In the genomic region with DNA sequence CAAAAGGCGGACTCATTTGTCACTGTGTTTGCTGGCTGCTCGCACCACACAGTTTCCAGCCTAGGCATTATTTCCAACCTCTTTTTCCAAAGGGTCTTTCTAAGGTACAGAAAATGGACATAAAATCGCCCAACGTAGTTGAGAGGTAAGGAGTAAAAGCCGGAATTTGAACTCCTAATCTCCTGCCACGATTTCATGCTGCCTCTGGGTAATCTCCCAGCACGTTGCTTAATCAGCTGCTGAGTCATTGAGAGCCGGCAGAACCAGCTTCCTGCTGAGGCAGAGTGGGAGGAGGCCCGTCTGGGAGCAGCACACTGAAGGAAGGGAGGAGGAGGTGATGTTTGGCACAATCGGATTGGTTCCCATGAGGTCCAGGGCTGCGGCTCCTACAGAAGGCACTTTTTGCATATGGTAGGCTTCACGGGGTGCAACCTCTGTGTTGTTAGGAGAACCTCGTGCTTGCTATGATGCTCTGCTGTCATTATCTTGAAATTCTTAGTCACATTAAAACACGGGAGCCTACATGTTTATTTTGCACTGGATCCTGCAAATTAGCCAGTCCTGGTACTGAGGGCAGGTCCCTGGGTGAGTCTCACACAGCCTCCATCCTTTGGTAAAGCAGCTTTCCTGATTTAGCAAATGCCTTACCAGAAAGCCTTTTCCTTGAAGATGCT, we compare ENCODE assay signal across 3 cellular contexts.
TF ChIP-seq lines count a peak whose summit lies in the region.

No MANE protein-coding gene starts in this region.

TF ChIP-seq in A549, 52 proteins besides CTCF, POLR2A, EP300 and RAD21 (continues in another document):
- no peak for TF ChIP-seq BHLHE40 (IDR thresholded peaks at IDR 0.05; ENCODE audit: low read depth, low read length)
- no peak for TF ChIP-seq HDAC2 (IDR thresholded peaks at IDR 0.05)
- TF ChIP-seq, protein P1, sequence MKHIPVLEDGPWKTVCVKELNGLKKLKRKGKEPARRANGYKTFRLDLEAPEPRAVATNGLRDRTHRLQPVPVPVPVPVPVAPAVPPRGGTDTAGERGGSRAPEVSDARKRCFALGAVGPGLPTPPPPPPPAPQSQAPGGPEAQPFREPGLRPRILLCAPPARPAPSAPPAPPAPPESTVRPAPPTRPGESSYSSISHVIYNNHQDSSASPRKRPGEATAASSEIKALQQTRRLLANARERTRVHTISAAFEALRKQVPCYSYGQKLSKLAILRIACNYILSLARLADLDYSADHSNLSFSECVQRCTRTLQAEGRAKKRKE (CRISPR knock-in tag; IDR thresholded peaks at IDR 0.05; ENCODE audit: low read depth): no peak
- TF ChIP-seq ZSCAN20 (CRISPR knock-in tag; IDR thresholded peaks at IDR 0.05): 0 out of 2 replicates have a peak, but pooled peaks have one; percentile 71
- TF ChIP-seq PHF8 (IDR thresholded peaks at IDR 0.05; ENCODE audit: borderline replicate concordance, low read depth): no peak
- TF ChIP-seq RCOR1 (IDR thresholded peaks at IDR 0.05; ENCODE audit: low read depth, low read length): no peak
- TF ChIP-seq MYC (IDR thresholded peaks at IDR 0.05; ENCODE audit: borderline replicate concordance, low read length): peak; percentile 54; the same call in 1 of the 2 replicates
- TF ChIP-seq TP53 (CRISPR knock-in tag; IDR thresholded peaks at IDR 0.05): no peak
- TF ChIP-seq, protein P2, sequence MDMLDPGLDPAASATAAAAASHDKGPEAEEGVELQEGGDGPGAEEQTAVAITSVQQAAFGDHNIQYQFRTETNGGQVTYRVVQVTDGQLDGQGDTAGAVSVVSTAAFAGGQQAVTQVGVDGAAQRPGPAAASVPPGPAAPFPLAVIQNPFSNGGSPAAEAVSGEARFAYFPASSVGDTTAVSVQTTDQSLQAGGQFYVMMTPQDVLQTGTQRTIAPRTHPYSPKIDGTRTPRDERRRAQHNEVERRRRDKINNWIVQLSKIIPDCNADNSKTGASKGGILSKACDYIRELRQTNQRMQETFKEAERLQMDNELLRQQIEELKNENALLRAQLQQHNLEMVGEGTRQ (IDR thresholded peaks at IDR 0.05): no peak
- no peak for TF ChIP-seq HOXB13 (CRISPR knock-in tag; IDR thresholded peaks at IDR 0.05; ENCODE audit: low read depth)
- no peak for TF ChIP-seq KDM1A (IDR thresholded peaks at IDR 0.05; ENCODE audit: low read depth)
- no peak for TF ChIP-seq RNF2 (IDR thresholded peaks at IDR 0.05; ENCODE audit: borderline replicate concordance, low read depth)
- TF ChIP-seq MAFK (IDR thresholded peaks at IDR 0.05; ENCODE audit: partially characterized antibody): peak; percentile 95
- TF ChIP-seq EHF (CRISPR knock-in tag; IDR thresholded peaks at IDR 0.05): no peak
- TF ChIP-seq CEBPB (IDR thresholded peaks at IDR 0.05): peak; percentile 92 to 99
- TF ChIP-seq CBX8 (IDR thresholded peaks at IDR 0.05): no peak
- peak; percentile 86 for TF ChIP-seq FOSL2 (IDR thresholded peaks at IDR 0.05)
- TF ChIP-seq FOSL2 (CRISPR knock-in tag; IDR thresholded peaks at IDR 0.05): peak; percentile 92
- TF ChIP-seq, protein P3, sequence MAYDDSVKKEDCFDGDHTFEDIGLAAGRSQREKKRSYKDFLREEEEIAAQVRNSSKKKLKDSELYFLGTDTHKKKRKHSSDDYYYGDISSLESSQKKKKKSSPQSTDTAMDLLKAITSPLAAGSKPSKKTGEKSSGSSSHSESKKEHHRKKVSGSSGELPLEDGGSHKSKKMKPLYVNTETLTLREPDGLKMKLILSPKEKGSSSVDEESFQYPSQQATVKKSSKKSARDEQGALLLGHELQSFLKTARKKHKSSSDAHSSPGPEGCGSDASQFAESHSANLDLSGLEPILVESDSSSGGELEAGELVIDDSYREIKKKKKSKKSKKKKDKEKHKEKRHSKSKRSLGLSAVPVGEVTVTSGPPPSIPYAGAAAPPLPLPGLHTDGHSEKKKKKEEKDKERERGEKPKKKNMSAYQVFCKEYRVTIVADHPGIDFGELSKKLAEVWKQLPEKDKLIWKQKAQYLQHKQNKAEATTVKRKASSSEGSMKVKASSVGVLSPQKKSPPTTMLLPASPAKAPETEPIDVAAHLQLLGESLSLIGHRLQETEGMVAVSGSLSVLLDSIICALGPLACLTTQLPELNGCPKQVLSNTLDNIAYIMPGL (CRISPR knock-in tag; IDR thresholded peaks at IDR 0.05; ENCODE audit: borderline replicate concordance): no peak
- TF ChIP-seq ZNF302 (CRISPR knock-in tag; IDR thresholded peaks at IDR 0.05): 0 out of 2 replicates have a peak, but pooled peaks have one; percentile 51
- peak in 1 of 2 experiments; percentile 57; a peak in 1 of 5 replicates for TF ChIP-seq JUN (IDR thresholded peaks at IDR 0.05)

TF ChIP-seq in HCT116, 20 proteins besides CTCF, POLR2A, EP300 and RAD21 (continues in another document):
- TF ChIP-seq SP1 (IDR thresholded peaks at IDR 0.05; ENCODE audit: low read depth) (peak; percentile 95), SIN3A (IDR thresholded peaks at IDR 0.05; ENCODE audit: low read depth) (peak; percentile 91), EGR1 (IDR thresholded peaks at IDR 0.05; ENCODE audit: low read depth) (peak; percentile 65), EZH2 (IDR thresholded peaks at IDR 0.05) (no peak), YY1 (IDR thresholded peaks at IDR 0.05; ENCODE audit: extremely low read depth, insufficient replicate concordance, low read depth, low read length) (peak; percentile 47), SRF (IDR thresholded peaks at IDR 0.05; ENCODE audit: low read depth) (no peak; the same call in 1 of the 2 replicates), CBX3 (IDR thresholded peaks at IDR 0.05; ENCODE audit: low read depth) (peak; percentile 90), POLR2AphosphoS5 (IDR thresholded peaks at IDR 0.05; ENCODE audit: low read depth, low read length) (peak; percentile 67), TCF7L2 (IDR thresholded peaks at IDR 0.05; ENCODE audit: borderline replicate concordance, extremely low read depth, insufficient read depth, insufficient read length) (peak; percentile 77), ZNF274 (IDR thresholded peaks at IDR 0.05; ENCODE audit: low read depth, low read length) (no peak), JUND (IDR thresholded peaks at IDR 0.05) (peak; percentile 95), CEBPB (IDR thresholded peaks at IDR 0.05; ENCODE audit: low read depth) (peak; percentile 99)
- TF ChIP-seq, protein P4, sequence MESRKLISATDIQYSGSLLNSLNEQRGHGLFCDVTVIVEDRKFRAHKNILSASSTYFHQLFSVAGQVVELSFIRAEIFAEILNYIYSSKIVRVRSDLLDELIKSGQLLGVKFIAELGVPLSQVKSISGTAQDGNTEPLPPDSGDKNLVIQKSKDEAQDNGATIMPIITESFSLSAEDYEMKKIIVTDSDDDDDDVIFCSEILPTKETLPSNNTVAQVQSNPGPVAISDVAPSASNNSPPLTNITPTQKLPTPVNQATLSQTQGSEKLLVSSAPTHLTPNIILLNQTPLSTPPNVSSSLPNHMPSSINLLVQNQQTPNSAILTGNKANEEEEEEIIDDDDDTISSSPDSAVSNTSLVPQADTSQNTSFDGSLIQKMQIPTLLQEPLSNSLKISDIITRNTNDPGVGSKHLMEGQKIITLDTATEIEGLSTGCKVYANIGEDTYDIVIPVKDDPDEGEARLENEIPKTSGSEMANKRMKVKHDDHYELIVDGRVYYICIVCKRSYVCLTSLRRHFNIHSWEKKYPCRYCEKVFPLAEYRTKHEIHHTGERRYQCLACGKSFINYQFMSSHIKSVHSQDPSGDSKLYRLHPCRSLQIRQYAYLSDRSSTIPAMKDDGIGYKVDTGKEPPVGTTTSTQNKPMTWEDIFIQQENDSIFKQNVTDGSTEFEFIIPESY (IDR thresholded peaks at IDR 0.05; ENCODE audit: extremely low read depth, insufficient replicate concordance, low read length): peak; percentile 71
- TF ChIP-seq, protein P5, sequence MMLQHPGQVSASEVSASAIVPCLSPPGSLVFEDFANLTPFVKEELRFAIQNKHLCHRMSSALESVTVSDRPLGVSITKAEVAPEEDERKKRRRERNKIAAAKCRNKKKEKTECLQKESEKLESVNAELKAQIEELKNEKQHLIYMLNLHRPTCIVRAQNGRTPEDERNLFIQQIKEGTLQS (IDR thresholded peaks at IDR 0.05): 0 out of 2 replicates have a peak, but pooled peaks have one; percentile 18
- TF ChIP-seq, protein P6, sequence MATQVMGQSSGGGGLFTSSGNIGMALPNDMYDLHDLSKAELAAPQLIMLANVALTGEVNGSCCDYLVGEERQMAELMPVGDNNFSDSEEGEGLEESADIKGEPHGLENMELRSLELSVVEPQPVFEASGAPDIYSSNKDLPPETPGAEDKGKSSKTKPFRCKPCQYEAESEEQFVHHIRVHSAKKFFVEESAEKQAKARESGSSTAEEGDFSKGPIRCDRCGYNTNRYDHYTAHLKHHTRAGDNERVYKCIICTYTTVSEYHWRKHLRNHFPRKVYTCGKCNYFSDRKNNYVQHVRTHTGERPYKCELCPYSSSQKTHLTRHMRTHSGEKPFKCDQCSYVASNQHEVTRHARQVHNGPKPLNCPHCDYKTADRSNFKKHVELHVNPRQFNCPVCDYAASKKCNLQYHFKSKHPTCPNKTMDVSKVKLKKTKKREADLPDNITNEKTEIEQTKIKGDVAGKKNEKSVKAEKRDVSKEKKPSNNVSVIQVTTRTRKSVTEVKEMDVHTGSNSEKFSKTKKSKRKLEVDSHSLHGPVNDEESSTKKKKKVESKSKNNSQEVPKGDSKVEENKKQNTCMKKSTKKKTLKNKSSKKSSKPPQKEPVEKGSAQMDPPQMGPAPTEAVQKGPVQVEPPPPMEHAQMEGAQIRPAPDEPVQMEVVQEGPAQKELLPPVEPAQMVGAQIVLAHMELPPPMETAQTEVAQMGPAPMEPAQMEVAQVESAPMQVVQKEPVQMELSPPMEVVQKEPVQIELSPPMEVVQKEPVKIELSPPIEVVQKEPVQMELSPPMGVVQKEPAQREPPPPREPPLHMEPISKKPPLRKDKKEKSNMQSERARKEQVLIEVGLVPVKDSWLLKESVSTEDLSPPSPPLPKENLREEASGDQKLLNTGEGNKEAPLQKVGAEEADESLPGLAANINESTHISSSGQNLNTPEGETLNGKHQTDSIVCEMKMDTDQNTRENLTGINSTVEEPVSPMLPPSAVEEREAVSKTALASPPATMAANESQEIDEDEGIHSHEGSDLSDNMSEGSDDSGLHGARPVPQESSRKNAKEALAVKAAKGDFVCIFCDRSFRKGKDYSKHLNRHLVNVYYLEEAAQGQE (IDR thresholded peaks at IDR 0.05; ENCODE audit: low read depth): no peak
- TF ChIP-seq, protein P7, sequence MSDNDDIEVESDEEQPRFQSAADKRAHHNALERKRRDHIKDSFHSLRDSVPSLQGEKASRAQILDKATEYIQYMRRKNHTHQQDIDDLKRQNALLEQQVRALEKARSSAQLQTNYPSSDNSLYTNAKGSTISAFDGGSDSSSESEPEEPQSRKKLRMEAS (IDR thresholded peaks at IDR 0.05): peak; percentile 94

TF ChIP-seq in H1, 55 proteins besides CTCF, POLR2A, EP300 and RAD21 (continues in another document):
- no peak for TF ChIP-seq RBBP5 (IDR thresholded peaks at IDR 0.05; ENCODE audit: borderline replicate concordance, low read depth, low read length)
- TF ChIP-seq CBX5 (IDR thresholded peaks at IDR 0.05; ENCODE audit: low read depth, low read length): no peak
- no peak for TF ChIP-seq NRF1 (IDR thresholded peaks at IDR 0.05; ENCODE audit: low read depth, low read length)
- TF ChIP-seq BCL11A (IDR thresholded peaks at IDR 0.05; ENCODE audit: low read depth in 2 of 2, low read length in 2 of 2): no peak
- no peak; a peak in 1 of 4 replicates for TF ChIP-seq HDAC2 (IDR thresholded peaks at IDR 0.05; ENCODE audit: borderline replicate concordance in 1 of 2, low read depth in 2 of 2, low read length in 2 of 2)
- TF ChIP-seq RNF2 (IDR thresholded peaks at IDR 0.05; ENCODE audit: borderline replicate concordance, low read depth, low read length, missing control alignments, poor library complexity, severe bottlenecking): no peak
- no peak for TF ChIP-seq CHD1 (IDR thresholded peaks at IDR 0.05; ENCODE audit: low read depth, low read length)
- TF ChIP-seq SIX5 (IDR thresholded peaks at IDR 0.05; ENCODE audit: low read depth, low read length): no peak
- TF ChIP-seq SP2 (IDR thresholded peaks at IDR 0.05; ENCODE audit: low read length): no peak
